Comparison of ENCODE assay signal across 10 cellular contexts in genomic region chr10:79401015-79401921, GRCh38. TPM values are rescaled to one million over a fixed set of nuclear protein-coding genes. Genes with fewer than 3 reads are reported as not detected.
DNase-seq lines count a peak whose midpoint lies in the region; ATAC-seq and TF ChIP-seq lines count a peak whose summit lies in the region.
"Had no signal": no experiment of that assay in that cellular context is flagged by ENCODE, and none has a peak within 500 bp of the region (broad histone marks: within the 10 kb centered on the region; RNA-seq: fewer than 3 reads in every experiment).

No MANE protein-coding gene starts in this region.

- H3K36me3 ChIP-seq in body of pancreas (replicated peaks in 1 of 2; ENCODE audit: insufficient read depth in 1 of 2, low read depth in 2 of 2) = no peaks in the 10 kb centered on the region
- peaks cover 0 to 12% (median 0%) of the 10 kb centered on the region in 9 donors for H3K36me3 ChIP-seq in heart right ventricle

- H3K4me1 Mint-ChIP-seq in activated CD4-positive, alpha-beta T cell treated with anti-CD3 and anti-CD28 coated beads, Interleukin-2, amount 10 ng/mL, durations not matched to agents 24 days and 14 days = no peaks in the 10 kb centered on the region
- H3K4me1 Mint-ChIP-seq: B cell had no signal

- no peak overlapping the region for H3K4me3 Mint-ChIP-seq in activated CD4-positive, alpha-beta T cell treated with anti-CD3 and anti-CD28 coated beads, Interleukin-2, amount 10 ng/mL, durations not matched to agents 24 days and 14 days
- H3K4me3 Mint-ChIP-seq: B cell had no signal

- H3K9me3 Mint-ChIP-seq in activated CD4-positive, alpha-beta T cell treated with anti-CD3 and anti-CD28 coated beads, Interleukin-2, amount 10 ng/mL, durations not matched to agents 24 days and 14 days = no peaks in the 10 kb centered on the region

- no peak for TF ChIP-seq CTCF in AG10803 (conservative IDR thresholded peaks at IDR 0.05; ENCODE audit: low read length)
- no peak for TF ChIP-seq CTCF in body of pancreas (IDR thresholded peaks at IDR 0.05)
- TF ChIP-seq CTCF in heart right ventricle (IDR thresholded peaks at IDR 0.05) = no peak

- peaks cover 7% of the 10 kb centered on the region for H3K27me3 Mint-ChIP-seq in activated CD4-positive, alpha-beta T cell treated with anti-CD3 and anti-CD28 coated beads, Interleukin-2, amount 10 ng/mL, durations not matched to agents 24 days and 14 days
- H3K27me3 Mint-ChIP-seq: B cell had no signal

- no peak for TF ChIP-seq POLR2A in body of pancreas (IDR thresholded peaks at IDR 0.05)

- 82 to 85% methylated on average over 13 to 20 of the region's 23 CpGs for WGBS in body of pancreas, 2 donors
- WGBS in heart right ventricle, 2 donors = 65 to 68% methylated on average over 23 of the region's 23 CpGs

- intact Hi-C loops in body of pancreas (cut with DNase I) = no loop called here
- intact Hi-C loops in heart right ventricle (cut with DNase I) = loop anchor here in 2 of 10 donors (5.0 kb wide), 2 partner anchors 41 to 66 kb away; no protein-coding TSS in a partner anchor
- intact Hi-C loops in posterior vena cava (cut with DNase I) = loop anchor here in 1 of 2 donors (5.0 kb wide), 1 partner anchor 41 kb away; no protein-coding TSS in a partner anchor
- intact Hi-C loops in activated CD4-positive, alpha-beta T cell treated with anti-CD3 and anti-CD28 coated beads, Interleukin-2, amount 10 ng/mL, durations not matched to agents 24 days and 14 days (cut with micrococcal nuclease) = no loop called here

- H3K27ac ChIP-seq in body of pancreas (peak overlapping the region in 1 of 4 donors; percentile 10), heart right ventricle (peak overlapping the region; percentile 41 to 93 (median 87))

- peaks cover 27% of the 10 kb centered on the region for H3K4me1 ChIP-seq in body of pancreas
- peaks cover 0 to 100% (median 0%) of the 10 kb centered on the region in 9 donors for H3K4me1 ChIP-seq in heart right ventricle

- ATAC-seq in body of pancreas (no peak), heart right ventricle (peak in 6 of 8 donors; percentile 1 to 11 (median 6)), GM21786 (IDR thresholded peaks at IDR 0.05; ENCODE audit: unreplicated experiment) (no peak)

- no peaks in the 10 kb centered on the region for H3K27me3 ChIP-seq in body of pancreas
- no peaks in the 10 kb centered on the region for H3K27me3 ChIP-seq in heart right ventricle

- DNase-seq in AG10803 (ENCODE audit: low read depth) (peak; percentile 93), body of pancreas (peak in 3 of 4 donors; percentile 28 to 42 (median 35)), heart right ventricle (peak in 1 of 2 donors; percentile 69), posterior vena cava (ENCODE audit: low spot score) (peak; percentile 94), NCI-H1694 treated with DMSO at 0.1 percent for 48 hours (lab: John Stamatoyannopoulos, UW) (no peak)
- DNase-seq in activated CD8-positive, alpha-beta memory T cell treated with anti-CD3 and anti-CD28 coated beads, Interleukin-2, amount 50 U/mL, for 48 hours = no peak
- no peak for DNase-seq in activated CD4-positive, alpha-beta T cell treated with anti-CD3 and anti-CD28 coated beads, Interleukin-2, amount 10 ng/mL, durations not matched to agents 24 days and 14 days
- DNase-seq: NCI-H446 treated with DMSO at 0.1 percent for 48 hours had no signal

- H3K9me3 ChIP-seq in body of pancreas = no peaks in the 10 kb centered on the region
- H3K9me3 ChIP-seq in heart right ventricle = no peaks in the 10 kb centered on the region

- H3K4me3 ChIP-seq in AG10803 (ENCODE audit: low read length) = no peak overlapping the region; the same call in 1 of the 2 replicates
- no peak overlapping the region for H3K4me3 ChIP-seq in body of pancreas
- H3K4me3 ChIP-seq in heart right ventricle = no peak overlapping the region

- H3K36me3 Mint-ChIP-seq in activated CD4-positive, alpha-beta T cell treated with anti-CD3 and anti-CD28 coated beads, Interleukin-2, amount 10 ng/mL, durations not matched to agents 24 days and 14 days (ENCODE audit: low read depth) = no peaks in the 10 kb centered on the region

- no peak overlapping the region for H3K27ac Mint-ChIP-seq in activated CD4-positive, alpha-beta T cell treated with anti-CD3 and anti-CD28 coated beads, Interleukin-2, amount 10 ng/mL, durations not matched to agents 24 days and 14 days
- H3K27ac Mint-ChIP-seq: B cell had no signal

RNA-seq across cellular contexts. Expression of gene ZCCHC24, which starts 44.2 kb away (rescaled TPM):
- total RNA-seq in body of pancreas = 10 to 100 TPM; 14.0 to 19.8 TPM
- 10 to 100 TPM; 32.0 to 59.0 (median 49.0) TPM for total RNA-seq in heart right ventricle
- polyA plus RNA-seq in heart right ventricle = 10 to 100 TPM; 19.3 to 22.4 TPM
- total RNA-seq in posterior vena cava = 100 to 1,000 TPM; 113 to 125 TPM
- 0.66 and 1.4 TPM in 2 replicates for total RNA-seq in activated CD4-positive, alpha-beta T cell treated with anti-CD3 and anti-CD28 coated beads, Interleukin-2, amount 10 ng/mL, durations not matched to agents 24 days and 14 days

RNA-seq across cellular contexts. Expression of gene PPIF, which starts 54.0 kb away (rescaled TPM):
- total RNA-seq in body of pancreas (10 to 100 TPM; 19.2 to 67.9 TPM), heart right ventricle (100 to 1,000 TPM in 9 of 10 donors, 10 to 100 TPM in 1; 95.5 to 205 (median 148) TPM), posterior vena cava (10 to 100 TPM; 20.4 to 23.9 TPM)
- 100 to 1,000 TPM in 1 of 2 donors, 10 to 100 TPM in 1; 44.3 to 144 TPM for polyA plus RNA-seq in heart right ventricle
- total RNA-seq in activated CD4-positive, alpha-beta T cell treated with anti-CD3 and anti-CD28 coated beads, Interleukin-2, amount 10 ng/mL, durations not matched to agents 24 days and 14 days = 157 and 161 TPM in 2 replicates

Comparison
In these comparisons a context has a peak if more than half of its experiments do, and no peak if none do; other contexts are left out.
1. DNase-seq: peak in AG10803 (single experiment), body of pancreas (3 of 4) and posterior vena cava (single experiment); none in activated CD8-positive, alpha-beta memory T cell treated with anti-CD3 and anti-CD28 coated beads, Interleukin-2, amount 50 U/mL, for 48 hours (single experiment), activated CD4-positive, alpha-beta T cell treated with anti-CD3 and anti-CD28 coated beads, Interleukin-2, amount 10 ng/mL, durations not matched to agents 24 days and 14 days (single experiment) and NCI-H1694 treated with DMSO at 0.1 percent for 48 hours (single experiment).
2. ATAC-seq: peak in heart right ventricle (6 of 8); none in body of pancreas (single experiment) and GM21786 (single experiment).